In the genomic region with DNA sequence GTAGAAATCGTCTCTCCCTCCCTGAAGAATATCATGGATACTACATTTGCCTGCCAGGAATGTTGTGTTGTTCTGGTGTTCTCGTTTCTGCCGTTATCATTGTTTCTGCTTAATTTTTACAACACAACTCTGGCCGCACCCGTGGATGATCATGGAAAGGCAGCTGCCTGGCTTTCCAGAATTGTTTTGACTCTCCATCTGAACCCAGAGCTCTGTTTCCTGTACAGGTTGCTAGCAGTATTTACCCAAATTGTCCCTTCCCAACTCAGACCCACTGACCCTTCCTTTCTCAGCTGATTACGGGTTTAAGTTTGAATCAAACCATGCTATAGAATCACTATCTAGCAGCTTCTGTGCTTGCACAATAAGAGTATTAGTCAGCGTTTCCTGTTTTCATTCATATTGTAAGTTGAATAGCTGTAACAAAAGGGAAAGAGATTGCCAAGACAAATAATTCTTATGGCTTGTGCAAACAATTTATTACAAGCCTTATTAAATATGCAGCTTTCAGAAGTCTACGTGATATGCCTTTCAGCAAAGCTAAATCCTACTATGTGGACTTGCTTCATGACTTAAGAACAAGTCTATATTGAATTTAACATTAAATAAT, we compare ENCODE assay signal across 9 cellular contexts.
A peak's percentile ranks its signal among the peaks of the same experiment; 100 is the strongest.
DNase-seq lines count a peak whose midpoint lies in the region; ATAC-seq and TF ChIP-seq lines count a peak whose summit lies in the region.
"Had no signal": no experiment of that assay in that cellular context is flagged by ENCODE, and none has a peak within 500 bp of the region (broad histone marks: within the 10 kb centered on the region; RNA-seq: fewer than 3 reads in every experiment).

No MANE protein-coding gene starts in this region.

- DNase-seq in activated naive CD8-positive, alpha-beta T cell treated with anti-CD3 and anti-CD28 coated beads, Interleukin-2, amount 10 ng/mL, durations not matched to agents 7 days and 5 days = no peak
- no peak for DNase-seq in activated naive CD8-positive, alpha-beta T cell treated with anti-CD3 and anti-CD28 coated beads, Interleukin-2, amount 50 U/mL, for 24 hours
- DNase-seq in OCI-M1 (lab: John Stamatoyannopoulos, UW) = peak; percentile 77
- DNase-seq in epithelial cell of esophagus (ENCODE audit: low read depth) = peak; percentile 89
- DNase-seq in retinal pigment epithelial cell (ENCODE audit: low read depth) = peak; percentile 58
- DNase-seq in posterior cingulate gyrus = no peak
- no peak for DNase-seq in NCI-H1930 (lab: John Stamatoyannopoulos, UW)
- DNase-seq in pons (ENCODE audit: low spot score) = no peak

- no peak overlapping the region for H3K4me3 Mint-ChIP-seq in activated naive CD8-positive, alpha-beta T cell treated with anti-CD3 and anti-CD28 coated beads, Interleukin-2, amount 10 ng/mL, durations not matched to agents 7 days and 5 days
- H3K4me3 Mint-ChIP-seq in activated naive CD8-positive, alpha-beta T cell treated with anti-CD3 and anti-CD28 coated beads, Interleukin-2, amount 50 U/mL, for 24 hours = no peak overlapping the region
- H3K4me3 Mint-ChIP-seq: stimulated activated naive CD8-positive, alpha-beta T cell treated with anti-CD3 and anti-CD28 coated beads, Interleukin-15, Interleukin-2, amounts not matched to agents 100 ng/mL and 50 ng/mL, for 24 hours had no signal

- H3K4me3 ChIP-seq in epithelial cell of esophagus (ENCODE audit: low read length) (no peak overlapping the region), retinal pigment epithelial cell (ENCODE audit: low read length) (no peak overlapping the region)

- TF ChIP-seq CTCF in epithelial cell of esophagus (IDR thresholded peaks at IDR 0.05; ENCODE audit: insufficient read depth, low read depth, low read length, missing control alignments) = no peak
- no peak for TF ChIP-seq CTCF in retinal pigment epithelial cell (conservative IDR thresholded peaks at IDR 0.05; ENCODE audit: low read depth, low read length)

- peak overlapping the region; percentile 7 for H3K27ac Mint-ChIP-seq in activated naive CD8-positive, alpha-beta T cell treated with anti-CD3 and anti-CD28 coated beads, Interleukin-2, amount 10 ng/mL, durations not matched to agents 7 days and 5 days
- no peak overlapping the region for H3K27ac Mint-ChIP-seq in activated naive CD8-positive, alpha-beta T cell treated with anti-CD3 and anti-CD28 coated beads, Interleukin-2, amount 50 U/mL, for 24 hours

- intact Hi-C loops in posterior cingulate gyrus (cut with DNase I) = loop anchor here (5.0 kb wide), 1 partner anchor 97 kb away; no protein-coding TSS in a partner anchor

- POLR2A ChIA-PET in activated naive CD8-positive, alpha-beta T cell treated with anti-CD3 and anti-CD28 coated beads, Interleukin-2, amount 10 ng/mL, durations not matched to agents 7 days and 5 days (lab: Charles Lee) = no interaction called here

- no peak for ATAC-seq in activated naive CD8-positive, alpha-beta T cell treated with anti-CD3 and anti-CD28 coated beads, Interleukin-2, amount 10 ng/mL, durations not matched to agents 7 days and 5 days (ENCODE audit: low read depth)
- no peak for ATAC-seq in activated naive CD8-positive, alpha-beta T cell treated with anti-CD3 and anti-CD28 coated beads, Interleukin-2, amount 50 U/mL, for 24 hours

- H3K4me1 Mint-ChIP-seq in activated naive CD8-positive, alpha-beta T cell treated with anti-CD3 and anti-CD28 coated beads, Interleukin-2, amount 10 ng/mL, durations not matched to agents 7 days and 5 days = peaks cover 6% of the 10 kb centered on the region
- H3K4me1 Mint-ChIP-seq in activated naive CD8-positive, alpha-beta T cell treated with anti-CD3 and anti-CD28 coated beads, Interleukin-2, amount 50 U/mL, for 24 hours = peaks cover 5% of the 10 kb centered on the region

- no peaks in the 10 kb centered on the region for H3K9me3 Mint-ChIP-seq in activated naive CD8-positive, alpha-beta T cell treated with anti-CD3 and anti-CD28 coated beads, Interleukin-2, amount 10 ng/mL, durations not matched to agents 7 days and 5 days
- H3K9me3 Mint-ChIP-seq in activated naive CD8-positive, alpha-beta T cell treated with anti-CD3 and anti-CD28 coated beads, Interleukin-2, amount 50 U/mL, for 24 hours = no peaks in the 10 kb centered on the region
- H3K9me3 Mint-ChIP-seq: stimulated activated naive CD8-positive, alpha-beta T cell treated with anti-CD3 and anti-CD28 coated beads, Interleukin-15, Interleukin-2, amounts not matched to agents 100 ng/mL and 50 ng/mL, for 24 hours had no signal

- no peaks in the 10 kb centered on the region for H3K27me3 Mint-ChIP-seq in activated naive CD8-positive, alpha-beta T cell treated with anti-CD3 and anti-CD28 coated beads, Interleukin-2, amount 10 ng/mL, durations not matched to agents 7 days and 5 days
- H3K27me3 Mint-ChIP-seq in activated naive CD8-positive, alpha-beta T cell treated with anti-CD3 and anti-CD28 coated beads, Interleukin-2, amount 50 U/mL, for 24 hours = no peaks in the 10 kb centered on the region
- H3K27me3 Mint-ChIP-seq: stimulated activated naive CD8-positive, alpha-beta T cell treated with anti-CD3 and anti-CD28 coated beads, Interleukin-15, Interleukin-2, amounts not matched to agents 100 ng/mL and 50 ng/mL, for 24 hours had no signal

- peaks cover 2% of the 10 kb centered on the region for H3K36me3 Mint-ChIP-seq in activated naive CD8-positive, alpha-beta T cell treated with anti-CD3 and anti-CD28 coated beads, Interleukin-2, amount 10 ng/mL, durations not matched to agents 7 days and 5 days
- peaks cover 21% of the 10 kb centered on the region for H3K36me3 Mint-ChIP-seq in activated naive CD8-positive, alpha-beta T cell treated with anti-CD3 and anti-CD28 coated beads, Interleukin-2, amount 50 U/mL, for 24 hours (ENCODE audit: low read depth)

Comparison
In these comparisons a context has a peak if more than half of its experiments do, and no peak if none do; other contexts are left out.
1. DNase-seq: peak in OCI-M1 (single experiment), epithelial cell of esophagus (single experiment) and retinal pigment epithelial cell (single experiment); none in activated naive CD8-positive, alpha-beta T cell treated with anti-CD3 and anti-CD28 coated beads, Interleukin-2, amount 10 ng/mL, durations not matched to agents 7 days and 5 days (single experiment), activated naive CD8-positive, alpha-beta T cell treated with anti-CD3 and anti-CD28 coated beads, Interleukin-2, amount 50 U/mL, for 24 hours (single experiment), posterior cingulate gyrus (0 of 10), NCI-H1930 (0 of 2) and pons (single experiment).